Comparison of ENCODE assay signal across 16 cellular contexts in genomic region chr6:135877666-135878065, GRCh38. TPM values are rescaled to one million over a fixed set of nuclear protein-coding genes. Genes with fewer than 3 reads are reported as not detected.
DNase-seq lines count a peak whose midpoint lies in the region; ATAC-seq and TF ChIP-seq lines count a peak whose summit lies in the region.
"Had no signal": no experiment of that assay in that cellular context is flagged by ENCODE, and none has a peak within 500 bp of the region (broad histone marks: within the 10 kb centered on the region; RNA-seq: fewer than 3 reads in every experiment).

No MANE protein-coding gene starts in this region.

- TF ChIP-seq CTCF in MM.1S (IDR thresholded peaks at IDR 0.05; ENCODE audit: low read length), result no peak

- no peak overlapping the region for H3K4me2 ChIP-seq in MM.1S (ENCODE audit: low read depth, low read length)

- H3K9me2 ChIP-seq in MM.1S (replicated peaks; ENCODE audit: insufficient read depth, low read length), result no peaks in the 10 kb centered on the region

- H3F3A ChIP-seq in MM.1S (ENCODE audit: insufficient read depth, low read length), result no peaks in the 10 kb centered on the region

- no peaks in the 10 kb centered on the region for H3K9me3 ChIP-seq in MM.1S (replicated peaks; ENCODE audit: insufficient read depth, low read length)

- H3K4me1 ChIP-seq in MM.1S (ENCODE audit: low read length), result peaks cover 4% of the 10 kb centered on the region; the same call in 1 of the 2 replicates

- no peak for ATAC-seq in stimulated activated naive CD8-positive, alpha-beta T cell treated with anti-CD3 and anti-CD28 coated beads, Interleukin-15, amount 100 ng/mL, for 72 hours
- ATAC-seq in naive B cell (ENCODE audit: low read depth in 2 of 2), result no peak

- POLR2A ChIA-PET in activated CD4-positive, alpha-beta T cell treated with anti-CD3 and anti-CD28 coated beads, Interleukin-2, amount 10 ng/mL, durations not matched to agents 7 days and 5 days (lab: Charles Lee), result no interaction called here

- H3K79me2 ChIP-seq in MM.1S (ENCODE audit: low read length), result no peaks in the 10 kb centered on the region

- no peak overlapping the region for H3K9ac ChIP-seq in MM.1S (ENCODE audit: low read length)

- peak overlapping the region; percentile 76 for H3K27ac Mint-ChIP-seq in activated CD4-positive, alpha-beta T cell treated with anti-CD3 and anti-CD28 coated beads, Interleukin-2, amount 10 ng/mL, durations not matched to agents 7 days and 5 days
- peak overlapping the region; percentile 63 for H3K27ac Mint-ChIP-seq in stimulated activated naive CD8-positive, alpha-beta T cell treated with anti-CD3 and anti-CD28 coated beads, Interleukin-15, Interleukin-2, amounts not matched to agents 100 ng/mL and 50 ng/mL, for 24 hours
- H3K27ac Mint-ChIP-seq in stimulated activated naive CD8-positive, alpha-beta T cell treated with anti-CD3 and anti-CD28 coated beads, Interleukin-15, amount 100 ng/mL, for 72 hours, result no peak overlapping the region
- peak overlapping the region in 4 of 6 donors; percentile 39 to 70 (median 43) for H3K27ac Mint-ChIP-seq in naive B cell

- DNase-seq in activated CD4-positive, alpha-beta T cell treated with anti-CD3 and anti-CD28 coated beads, Interleukin-2, amount 10 ng/mL, durations not matched to agents 7 days and 5 days, result no peak
- no peak for DNase-seq in activated CD4-positive, alpha-beta T cell treated with anti-CD3 and anti-CD28 coated beads, Interleukin-2, amount 50 U/mL, for 4 hours
- no peak for DNase-seq in stimulated activated naive CD8-positive, alpha-beta T cell treated with anti-CD3 and anti-CD28 coated beads, Interleukin-15, amount 100 ng/mL, for 72 hours
- DNase-seq in naive B cell (no peak), SIG-M5 treated with dmso at 0.1 percent for 504 hours (lab: John Stamatoyannopoulos, UW; ENCODE audit: unreplicated experiment) (no peak), MM.1S (no peak)
- DNase-seq: C1 segment of cervical spinal cord, COR-L47, EL, GOT3, MV-4-11, NCI-H1417, NCI-H187 treated with DMSO at 0.1 percent for 48 hours, NCI-H69, RPMI8226 had no signal

- H3K27ac ChIP-seq in MM.1S (ENCODE audit: low read length), result no peak overlapping the region

- H2AFZ ChIP-seq in MM.1S (ENCODE audit: low read length), result no peak overlapping the region

- H3K4me3 Mint-ChIP-seq in activated CD4-positive, alpha-beta T cell treated with anti-CD3 and anti-CD28 coated beads, Interleukin-2, amount 10 ng/mL, durations not matched to agents 7 days and 5 days, result no peak overlapping the region
- H3K4me3 Mint-ChIP-seq in stimulated activated naive CD8-positive, alpha-beta T cell treated with anti-CD3 and anti-CD28 coated beads, Interleukin-15, Interleukin-2, amounts not matched to agents 100 ng/mL and 50 ng/mL, for 24 hours, result no peak overlapping the region
- H3K4me3 Mint-ChIP-seq in stimulated activated naive CD8-positive, alpha-beta T cell treated with anti-CD3 and anti-CD28 coated beads, Interleukin-15, amount 100 ng/mL, for 72 hours, result no peak overlapping the region
- H3K4me3 Mint-ChIP-seq in naive B cell, result no peak overlapping the region

- no peaks in the 10 kb centered on the region for H3K36me3 ChIP-seq in MM.1S (replicated peaks; ENCODE audit: insufficient read depth, low read length)

- H3K27me3 Mint-ChIP-seq in activated CD4-positive, alpha-beta T cell treated with anti-CD3 and anti-CD28 coated beads, Interleukin-2, amount 10 ng/mL, durations not matched to agents 7 days and 5 days, result no peaks in the 10 kb centered on the region
- H3K27me3 Mint-ChIP-seq in stimulated activated naive CD8-positive, alpha-beta T cell treated with anti-CD3 and anti-CD28 coated beads, Interleukin-15, Interleukin-2, amounts not matched to agents 100 ng/mL and 50 ng/mL, for 24 hours, result no peaks in the 10 kb centered on the region
- H3K27me3 Mint-ChIP-seq in stimulated activated naive CD8-positive, alpha-beta T cell treated with anti-CD3 and anti-CD28 coated beads, Interleukin-15, amount 100 ng/mL, for 72 hours, result no peaks in the 10 kb centered on the region
- no peaks in the 10 kb centered on the region for H3K27me3 Mint-ChIP-seq in naive B cell

- no peaks in the 10 kb centered on the region for H3K36me3 Mint-ChIP-seq in activated CD4-positive, alpha-beta T cell treated with anti-CD3 and anti-CD28 coated beads, Interleukin-2, amount 10 ng/mL, durations not matched to agents 7 days and 5 days (ENCODE audit: low read depth)
- H3K36me3 Mint-ChIP-seq in stimulated activated naive CD8-positive, alpha-beta T cell treated with anti-CD3 and anti-CD28 coated beads, Interleukin-15, Interleukin-2, amounts not matched to agents 100 ng/mL and 50 ng/mL, for 24 hours (ENCODE audit: low read depth), result no peaks in the 10 kb centered on the region
- H3K36me3 Mint-ChIP-seq in naive B cell, result peaks cover 0 to 5% of the 10 kb centered on the region in 2 donors

- CTCF ChIA-PET in activated CD4-positive, alpha-beta T cell treated with anti-CD3 and anti-CD28 coated beads, Interleukin-2, amount 10 ng/mL, durations not matched to agents 7 days and 5 days (lab: Charles Lee), result interaction anchor here (0.6 kb wide), 1 partner anchor 24 kb away, joined by 3 read pairs; no protein-coding TSS in a partner anchor

- no peak overlapping the region for H3K4me3 ChIP-seq in MM.1S (ENCODE audit: low read length)

- H3K4me1 Mint-ChIP-seq in activated CD4-positive, alpha-beta T cell treated with anti-CD3 and anti-CD28 coated beads, Interleukin-2, amount 10 ng/mL, durations not matched to agents 7 days and 5 days, result peaks cover 51% of the 10 kb centered on the region
- peaks cover 61% of the 10 kb centered on the region for H3K4me1 Mint-ChIP-seq in stimulated activated naive CD8-positive, alpha-beta T cell treated with anti-CD3 and anti-CD28 coated beads, Interleukin-15, Interleukin-2, amounts not matched to agents 100 ng/mL and 50 ng/mL, for 24 hours (ENCODE audit: low read depth)
- peaks cover 59% of the 10 kb centered on the region for H3K4me1 Mint-ChIP-seq in stimulated activated naive CD8-positive, alpha-beta T cell treated with anti-CD3 and anti-CD28 coated beads, Interleukin-15, amount 100 ng/mL, for 72 hours
- peaks cover 27 to 44% (median 44%) of the 10 kb centered on the region in 3 donors for H3K4me1 Mint-ChIP-seq in naive B cell

- H4K20me1 ChIP-seq in MM.1S (ENCODE audit: insufficient read depth, low read length), result no peaks in the 10 kb centered on the region

- H3K9me3 Mint-ChIP-seq in activated CD4-positive, alpha-beta T cell treated with anti-CD3 and anti-CD28 coated beads, Interleukin-2, amount 10 ng/mL, durations not matched to agents 7 days and 5 days, result no peaks in the 10 kb centered on the region
- no peaks in the 10 kb centered on the region for H3K9me3 Mint-ChIP-seq in stimulated activated naive CD8-positive, alpha-beta T cell treated with anti-CD3 and anti-CD28 coated beads, Interleukin-15, Interleukin-2, amounts not matched to agents 100 ng/mL and 50 ng/mL, for 24 hours
- no peaks in the 10 kb centered on the region for H3K9me3 Mint-ChIP-seq in stimulated activated naive CD8-positive, alpha-beta T cell treated with anti-CD3 and anti-CD28 coated beads, Interleukin-15, amount 100 ng/mL, for 72 hours
- H3K9me3 Mint-ChIP-seq in naive B cell, result no peaks in the 10 kb centered on the region

- no peaks in the 10 kb centered on the region for H3K27me3 ChIP-seq in MM.1S (replicated peaks; ENCODE audit: insufficient read depth, low read length)

RNA-seq across cellular contexts. Expression of gene PDE7B, which starts 26.2 kb away (rescaled TPM):
- 1 to 10 TPM in 1 of 2 experiments, under 1 TPM in 1; 0.57 to 1.2 TPM for total RNA-seq in activated CD4-positive, alpha-beta T cell treated with anti-CD3 and anti-CD28 coated beads, Interleukin-2, amount 10 ng/mL, durations not matched to agents 7 days and 5 days
- 1 to 10 TPM in 5 of 6 donors, under 1 TPM in 1; 0.10 to 3.8 (median 3.0) TPM for polyA plus RNA-seq in naive B cell (ENCODE audit: low read depth in 6 of 6)

Comparison
In these comparisons a context has a peak if more than half of its experiments do, and no peak if none do; other contexts are left out.
1. H3K27ac Mint-ChIP-seq: peak in activated CD4-positive, alpha-beta T cell treated with anti-CD3 and anti-CD28 coated beads, Interleukin-2, amount 10 ng/mL, durations not matched to agents 7 days and 5 days (single experiment), stimulated activated naive CD8-positive, alpha-beta T cell treated with anti-CD3 and anti-CD28 coated beads, Interleukin-15, Interleukin-2, amounts not matched to agents 100 ng/mL and 50 ng/mL, for 24 hours (single experiment) and naive B cell (4 of 6); none in stimulated activated naive CD8-positive, alpha-beta T cell treated with anti-CD3 and anti-CD28 coated beads, Interleukin-15, amount 100 ng/mL, for 72 hours (0 of 2).